ENCODE assay signal across 6 cellular contexts in genomic region chr5:74428275-74428674, GRCh38.
"Had no signal": no experiment of that assay in that cellular context is flagged by ENCODE, and none has a peak within 500 bp of the region (broad histone marks: within the 10 kb centered on the region; RNA-seq: fewer than 3 reads in every experiment).

No MANE protein-coding gene starts in this region.

- H3K27ac ChIP-seq: HL-60, KMS-11 had no signal

- DNase-seq: IMR-90, KBM-7, KG1 had no signal

- H3K4me3 ChIP-seq: K562 had no signal
